ENCODE assay signal across 8 cellular contexts in genomic region chr1:180981596-180982387, GRCh38. TPM values are rescaled to one million over a fixed set of nuclear protein-coding genes. Genes with fewer than 3 reads are reported as not detected.
A peak's percentile ranks its signal among the peaks of the same experiment; 100 is the strongest.
DNase-seq lines count a peak whose midpoint lies in the region; ATAC-seq lines count a peak whose summit lies in the region.

No MANE protein-coding gene starts in this region.

- ATAC-seq in HG03521 (IDR thresholded peaks at IDR 0.05; ENCODE audit: unreplicated experiment) = peak; percentile 58
- no peak for ATAC-seq in left lobe of liver

- DNase-seq in activated gamma-delta T cell treated with Interleukin-2 at 50 U/mL for 16 hours = peak; percentile 24
- DNase-seq in activated gamma-delta T cell (lab: John Stamatoyannopoulos, UW) = no peak
- peak; percentile 40 to 59 for DNase-seq in activated T-cell treated with anti-CD3 and anti-CD28 coated beads, Interleukin-2, amount 50 U/mL, for 48 hours
- peak; percentile 52 for DNase-seq in retina
- DNase-seq in GF-D8 (lab: John Stamatoyannopoulos, UW) = no peak
- DNase-seq in left lobe of liver (ENCODE audit: low spot score) = no peak
- DNase-seq in UCSD-AML1 (lab: John Stamatoyannopoulos, UW; ENCODE audit: unreplicated experiment) = no peak

RNA-seq across cellular contexts. Expression of gene STX6, which starts 40.9 kb away (rescaled TPM):
- total RNA-seq in left lobe of liver = 3.0 TPM

RNA-seq across cellular contexts. Expression of gene MR1, which starts 52.0 kb away (rescaled TPM):
- 6.7 TPM for total RNA-seq in left lobe of liver

Comparison
In these comparisons a context has a peak if more than half of its experiments do, and no peak if none do; other contexts are left out.
1. DNase-seq: peak in activated gamma-delta T cell treated with Interleukin-2 at 50 U/mL for 16 hours (single experiment), activated T-cell treated with anti-CD3 and anti-CD28 coated beads, Interleukin-2, amount 50 U/mL, for 48 hours (2 of 2) and retina (single experiment); none in activated gamma-delta T cell (single experiment), GF-D8 (single experiment), left lobe of liver (single experiment) and UCSD-AML1 (single experiment).